Comparison of ENCODE assay signal across 1 cellular context in the genomic region with DNA sequence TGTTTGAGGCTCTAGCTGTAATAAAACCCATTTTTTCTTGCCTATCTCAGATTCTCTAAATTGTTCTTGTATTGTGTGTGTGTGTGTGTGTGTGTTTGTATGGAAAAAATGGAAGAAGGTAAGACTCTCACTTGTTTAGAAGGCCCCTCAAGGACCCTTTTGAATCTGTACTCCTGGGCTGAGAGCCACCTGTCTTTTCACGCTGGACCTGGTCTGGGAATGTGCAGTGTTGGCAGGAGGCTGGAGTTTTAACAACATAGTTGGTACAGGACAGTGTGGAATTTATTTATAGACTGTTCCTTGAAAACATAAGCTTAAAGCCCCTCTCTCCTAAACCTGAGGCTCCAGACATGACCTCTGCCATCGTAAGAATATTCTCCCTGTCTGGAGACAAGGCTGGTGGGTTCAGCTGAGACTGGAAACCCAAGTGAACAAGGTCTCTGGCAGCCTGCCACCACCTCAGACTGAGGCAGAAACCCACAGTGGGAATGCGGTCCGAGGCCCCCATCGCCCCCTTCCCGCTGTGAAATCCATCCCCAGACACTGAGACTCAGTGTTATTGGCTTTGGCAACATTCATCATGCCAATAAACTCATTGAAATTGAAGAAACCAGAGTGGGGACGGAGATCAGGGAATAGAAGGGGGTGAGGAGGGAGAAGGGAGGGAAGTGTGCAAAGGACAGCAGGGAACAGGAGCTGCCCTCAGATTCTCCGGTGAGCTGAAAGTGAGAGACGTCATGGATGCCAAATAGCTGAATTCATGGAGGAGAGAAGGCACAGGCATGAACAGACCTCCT.
TF ChIP-seq lines count a peak whose summit lies in the region.

No MANE protein-coding gene starts in this region.

TF ChIP-seq in HEK293, 187 proteins besides CTCF, POLR2A, EP300 and RAD21 (continued from another document):
- TF ChIP-seq, protein P1, sequence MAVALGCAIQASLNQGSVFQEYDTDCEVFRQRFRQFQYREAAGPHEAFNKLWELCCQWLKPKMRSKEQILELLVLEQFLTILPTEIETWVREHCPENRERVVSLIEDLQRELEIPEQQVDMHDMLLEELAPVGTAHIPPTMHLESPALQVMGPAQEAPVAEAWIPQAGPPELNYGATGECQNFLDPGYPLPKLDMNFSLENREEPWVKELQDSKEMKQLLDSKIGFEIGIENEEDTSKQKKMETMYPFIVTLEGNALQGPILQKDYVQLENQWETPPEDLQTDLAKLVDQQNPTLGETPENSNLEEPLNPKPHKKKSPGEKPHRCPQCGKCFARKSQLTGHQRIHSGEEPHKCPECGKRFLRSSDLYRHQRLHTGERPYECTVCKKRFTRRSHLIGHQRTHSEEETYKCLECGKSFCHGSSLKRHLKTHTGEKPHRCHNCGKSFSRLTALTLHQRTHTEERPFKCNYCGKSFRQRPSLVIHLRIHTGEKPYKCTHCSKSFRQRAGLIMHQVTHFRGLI (tag by site-specific recombination; IDR thresholded peaks at IDR 0.05): no peak
- no peak for TF ChIP-seq HOXD13 (CRISPR knock-in tag; IDR thresholded peaks at IDR 0.05; ENCODE audit: borderline replicate concordance)
